Comparison of ENCODE assay signal across 10 cellular contexts in genomic region chr5:131386779-131387178, GRCh38.
DNase-seq lines count a peak whose midpoint lies in the region; ATAC-seq and TF ChIP-seq lines count a peak whose summit lies in the region.
"Had no signal": no experiment of that assay in that cellular context is flagged by ENCODE, and none has a peak within 500 bp of the region (broad histone marks: within the 10 kb centered on the region; RNA-seq: fewer than 3 reads in every experiment).

No MANE protein-coding gene starts in this region.

- DNase-seq in Caki2 (ENCODE audit: low read depth) (peak; percentile 71), LNCaP clone FGC (ENCODE audit: low read depth) (peak; percentile 38), astrocyte of the hippocampus (ENCODE audit: low read depth, low spot score) (peak; percentile 41), memory B cell (ENCODE audit: low spot score in 2 of 2) (no peak), testis (no peak), RWPE1 (ENCODE audit: low spot score) (no peak)
- no peak for DNase-seq in activated CD8-positive, alpha-beta memory T cell treated with anti-CD3 and anti-CD28 coated beads for 24 hours
- DNase-seq: activated CD4-positive, alpha-beta T cell treated with anti-CD3 and anti-CD28 coated beads, Interleukin-2, amount 50 U/mL, for 4 hours; effector CD4-positive, alpha-beta T cell had no signal

- H3K27me3 ChIP-seq in testis = no peaks in the 10 kb centered on the region

- CTCF ChIA-PET in RWPE1 (lab: Yijun Ruan, JAX) = no interaction called here

- no peak for ATAC-seq in memory B cell (ENCODE audit: low read depth)
- ATAC-seq in HG03196 (IDR thresholded peaks at IDR 0.05; ENCODE audit: unreplicated experiment) = no peak

- H3K4me1 Mint-ChIP-seq in memory B cell = peaks cover 18% of the 10 kb centered on the region

- H3K27me3 Mint-ChIP-seq in memory B cell = no peaks in the 10 kb centered on the region

- H3K27ac Mint-ChIP-seq in memory B cell = peak overlapping the region; percentile 45

- POLR2A ChIA-PET in RWPE1 (lab: Yijun Ruan, JAX; ENCODE audit: low non-redundant PET) = no interaction called here

- no peak for TF ChIP-seq POLR2A in testis (IDR thresholded peaks at IDR 0.05)

- TF ChIP-seq CTCF in LNCaP clone FGC (IDR thresholded peaks at IDR 0.05; ENCODE audit: control insufficient read depth, extremely low read depth, insufficient read depth) (no peak), testis (IDR thresholded peaks at IDR 0.05) (no peak), RWPE1 (conservative IDR thresholded peaks at IDR 0.05; ENCODE audit: low read depth) (no peak)

- H3K9me3 Mint-ChIP-seq in memory B cell = no peaks in the 10 kb centered on the region

- H3K9me3 ChIP-seq in testis = no peaks in the 10 kb centered on the region

- in situ Hi-C loops in Caki2 (cut with HindIII; ENCODE audit: low pct_unique_long_range_greater_than_20kb, low sequenced_read_pairs) = no loop called here

- H3K36me3 Mint-ChIP-seq in memory B cell = peaks cover 21% of the 10 kb centered on the region

- H3K4me1 ChIP-seq in testis = no peaks in the 10 kb centered on the region

- H3K4me3 ChIP-seq in LNCaP clone FGC (ENCODE audit: low read depth, low read length) (no peak overlapping the region), testis (no peak overlapping the region)

- 25 to 42% methylated on average over 4 of the region's 4 CpGs for WGBS in testis, 2 donors

- H3K27ac ChIP-seq in testis = no peak overlapping the region
- no peak overlapping the region for H3K27ac ChIP-seq in RWPE1

- H3K4me3 Mint-ChIP-seq in memory B cell = no peak overlapping the region

- intact Hi-C loops in testis (cut with DNase I; ENCODE audit: low total_unique reads) = no loop called here

- no peaks in the 10 kb centered on the region for H3K36me3 ChIP-seq in testis (ENCODE audit: low read depth, missing control alignments)

Comparison
In these comparisons a context has a peak if more than half of its experiments do, and no peak if none do; other contexts are left out.
1. DNase-seq: peak in Caki2 (single experiment), LNCaP clone FGC (single experiment) and astrocyte of the hippocampus (single experiment); none in memory B cell (0 of 2), testis (single experiment), RWPE1 (single experiment) and activated CD8-positive, alpha-beta memory T cell treated with anti-CD3 and anti-CD28 coated beads for 24 hours (single experiment).